In the genomic region with DNA sequence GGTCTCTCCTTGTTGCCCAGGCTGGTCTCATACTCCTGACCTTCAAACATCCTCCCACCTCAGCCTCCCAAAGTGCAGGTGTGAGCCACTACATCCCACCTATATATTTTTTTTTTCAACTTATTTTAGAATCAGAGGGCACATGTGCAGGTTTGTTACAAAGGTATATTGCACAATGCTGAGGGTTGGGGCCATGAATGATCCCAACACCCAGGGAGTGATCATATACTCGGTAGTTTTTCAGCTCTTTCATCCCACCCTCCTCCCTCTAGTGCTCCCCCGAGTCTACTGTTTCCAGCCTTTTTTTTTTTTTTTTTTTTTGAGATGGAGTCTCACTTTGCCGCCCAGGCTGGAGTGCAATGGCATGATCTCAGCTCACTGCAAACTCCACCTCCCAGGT, we compare ENCODE assay signal across 38 cellular contexts. TPM values are rescaled to one million over a fixed set of nuclear protein-coding genes. Genes with fewer than 3 reads are reported as not detected.
"Had no signal": no experiment of that assay in that cellular context is flagged by ENCODE, and none has a peak within 500 bp of the region (broad histone marks: within the 10 kb centered on the region; RNA-seq: fewer than 3 reads in every experiment).

No MANE protein-coding gene starts in this region.

- H3K36me3 ChIP-seq: MG63 had no signal

- H3K27me3 ChIP-seq: MG63 had no signal

- H3K9me3 ChIP-seq: MG63 had no signal

- DNase-seq: Karpas-422, Kasumi-1, MG63, MV-4-11, NCI-H1048, NCI-H1092, NCI-H1092 treated with DMSO at 0.1 percent for 48 hours, NCI-H1105, NCI-H1105 treated with DMSO at 0.1 percent for 48 hours, NCI-H1417, NCI-H1417 treated with DMSO at 0.1 percent for 48 hours, NCI-H1436, NCI-H1436 treated with DMSO at 0.1 percent for 48 hours, NCI-H146, NCI-H1694, NCI-H1694 treated with DMSO at 0.1 percent for 48 hours, NCI-H187, NCI-H187 treated with DMSO at 0.1 percent for 48 hours, NCI-H1930, NCI-H2029, NCI-H2029 treated with DMSO at 0.1 percent for 48 hours, NCI-H2081, NCI-H2081 treated with DMSO at 0.1 percent for 48 hours, NCI-H2107, NCI-H2171, NCI-H2171 treated with DMSO at 0.1 percent for 48 hours, NCI-H2227 treated with DMSO at 0.1 percent for 48 hours, NCI-H226, NCI-H345, NCI-H446, NCI-H446 treated with DMSO at 0.1 percent for 48 hours, NCI-H510A, NCI-H510A treated with DMSO at 0.1 percent for 48 hours, NCI-H524, NCI-H524 treated with DMSO at 0.1 percent for 48 hours had no signal

- H3K4me3 ChIP-seq: MG63 had no signal

RNA-seq across cellular contexts. Expression of a gene that starts 38.4 kb away (rescaled TPM):
- total RNA-seq: LHCN-M2, MCF 10A, NCI-H460 had no signal
